22 cellular contexts compared by ENCODE assay signal in the genomic region with DNA sequence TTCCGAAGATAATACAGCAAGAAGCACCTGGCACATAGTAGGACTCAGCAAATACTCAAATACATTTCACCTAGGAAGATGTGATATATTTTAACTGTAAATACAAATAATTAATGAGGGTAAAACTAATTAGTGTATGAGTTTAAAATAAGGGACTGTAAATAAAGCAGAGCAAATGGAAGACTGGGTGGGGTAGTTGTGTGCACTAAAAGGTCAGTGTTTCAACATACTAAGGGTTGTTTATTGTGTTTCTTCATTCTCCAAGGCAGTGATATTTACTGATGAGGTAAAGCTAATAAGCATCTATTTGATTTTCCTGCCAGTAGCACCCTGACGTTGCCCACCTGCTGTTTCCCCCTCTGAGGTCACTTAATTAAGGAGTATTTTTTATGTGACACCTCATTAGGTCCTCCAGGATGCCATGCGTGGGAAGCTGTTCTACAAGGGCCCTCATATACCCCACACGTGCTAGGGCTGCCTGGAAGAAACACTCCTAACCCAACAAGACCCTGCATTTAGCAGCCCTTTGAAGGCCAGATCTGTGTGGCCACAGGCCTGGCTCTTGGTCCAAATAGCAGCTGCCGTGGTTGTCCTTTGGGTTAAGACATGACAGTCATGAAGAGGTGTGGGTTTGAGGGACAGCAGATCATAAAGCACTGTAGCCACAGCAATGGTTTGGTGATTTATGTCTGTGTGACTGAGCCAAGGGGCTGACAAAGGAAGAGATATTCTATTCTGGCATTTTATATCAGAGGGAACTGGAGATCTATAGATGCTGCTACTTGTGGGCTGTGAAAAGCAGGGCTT.
DNase-seq lines count a peak whose midpoint lies in the region; ATAC-seq and TF ChIP-seq lines count a peak whose summit lies in the region.
"Had no signal": no experiment of that assay in that cellular context is flagged by ENCODE, and none has a peak within 500 bp of the region (broad histone marks: within the 10 kb centered on the region; RNA-seq: fewer than 3 reads in every experiment).

No MANE protein-coding gene starts in this region.

- no peaks in the 10 kb centered on the region for H3K9me3 ChIP-seq in upper lobe of right lung
- no peaks in the 10 kb centered on the region; the same call in 1 of the 2 replicates for H3K9me3 ChIP-seq in SJCRH30 (replicated peaks)
- H3K9me3 ChIP-seq: left ventricle myocardium inferior, thoracic aorta had no signal

- peak; percentile 28 for ATAC-seq in upper lobe of right lung
- ATAC-seq: A549, esophagus mucosa had no signal

- H3K27me3 ChIP-seq in upper lobe of right lung (no peaks in the 10 kb centered on the region), SJCRH30 (no peaks in the 10 kb centered on the region)
- H3K27me3 ChIP-seq: dorsolateral prefrontal cortex had no signal

- no peak for TF ChIP-seq CTCF in astrocyte of the spinal cord (IDR thresholded peaks at IDR 0.05; ENCODE audit: low read depth, low read length)
- TF ChIP-seq CTCF in upper lobe of right lung (IDR thresholded peaks at IDR 0.05), result no peak

- H3K4me3 ChIP-seq in astrocyte of the spinal cord (ENCODE audit: low read depth, low read length) (no peak overlapping the region), upper lobe of right lung (no peak overlapping the region), SJCRH30 (no peak overlapping the region)
- H3K4me3 ChIP-seq: A549, dorsolateral prefrontal cortex, GM23248, left ventricle myocardium inferior, thoracic aorta had no signal

- DNase-seq in NOMO-1 treated with DMSO at 0.1 percent for 48 hours (lab: John Stamatoyannopoulos, UW; ENCODE audit: unreplicated experiment) (peak; percentile 32), NOMO-1 (lab: John Stamatoyannopoulos, UW; ENCODE audit: unreplicated experiment in 2 of 2) (no peak), NCI-H748 (lab: John Stamatoyannopoulos, UW; ENCODE audit: unreplicated experiment) (peak; percentile 84), astrocyte of the spinal cord (ENCODE audit: low read depth, low spot score) (peak; percentile 26), upper lobe of right lung (no peak), SJCRH30 (no peak), epidermal melanocyte (ENCODE audit: insufficient read length, low spot score) (no peak)
- no peak for DNase-seq in activated CD8-positive, alpha-beta memory T cell treated with anti-CD3 and anti-CD28 coated beads, Interleukin-2, amount 50 U/mL, for 4 hours
- DNase-seq: activated CD4-positive, alpha-beta memory T cell treated with anti-CD3 and anti-CD28 coated beads, Interleukin-2, amount 10 ng/mL, durations not matched to agents 7 days and 5 days; activated naive CD8-positive, alpha-beta T cell treated with anti-CD3 and anti-CD28 coated beads, Interleukin-2, amount 10 ng/mL, durations not matched to agents 7 days and 5 days; C1 segment of cervical spinal cord; dorsolateral prefrontal cortex; GM23248; left ventricle myocardium inferior; NCI-H2107; NCI-H526 treated with DMSO at 0.1 percent for 48 hours; stimulated activated CD4-positive, alpha-beta T cell treated with anti-CD3 and anti-CD28 coated beads, Interleukin-15, amount 100 ng/mL, for 24 hours; SW 1271 had no signal

- in situ Hi-C loops in astrocyte of the spinal cord (cut with HindIII; ENCODE audit: low sequenced_read_pairs), result no loop called here

- H3K36me3 ChIP-seq in upper lobe of right lung (no peaks in the 10 kb centered on the region), SJCRH30 (no peaks in the 10 kb centered on the region)
- H3K36me3 ChIP-seq: left ventricle myocardium inferior, thoracic aorta had no signal

- intact Hi-C loops in upper lobe of right lung (cut with DNase I), result no loop called here

- no peaks in the 10 kb centered on the region for H3K4me1 ChIP-seq in upper lobe of right lung
- H3K4me1 ChIP-seq in SJCRH30, result no peaks in the 10 kb centered on the region
- H3K4me1 ChIP-seq: A549, left ventricle myocardium inferior had no signal

- no peak overlapping the region for H3K27ac ChIP-seq in upper lobe of right lung
- H3K27ac ChIP-seq in SJCRH30, result no peak overlapping the region
- H3K27ac ChIP-seq: A549, dorsolateral prefrontal cortex, GM23248, left ventricle myocardium inferior, VCaP had no signal

Comparison
In these comparisons a context has a peak if more than half of its experiments do, and no peak if none do; other contexts are left out.
1. DNase-seq: peak in NOMO-1 treated with DMSO at 0.1 percent for 48 hours (single experiment), NCI-H748 (single experiment) and astrocyte of the spinal cord (single experiment); none in NOMO-1 (0 of 2), upper lobe of right lung (single experiment), SJCRH30 (0 of 2), activated CD8-positive, alpha-beta memory T cell treated with anti-CD3 and anti-CD28 coated beads, Interleukin-2, amount 50 U/mL, for 4 hours (single experiment) and epidermal melanocyte (single experiment).